ENCODE assay signal across 14 cellular contexts in genomic region chr10:90418869-90419652, GRCh38.
DNase-seq lines count a peak whose midpoint lies in the region; TF ChIP-seq lines count a peak whose summit lies in the region.
"Had no signal": no experiment of that assay in that cellular context is flagged by ENCODE, and none has a peak within 500 bp of the region (broad histone marks: within the 10 kb centered on the region; RNA-seq: fewer than 3 reads in every experiment).

No MANE protein-coding gene starts in this region.

- H3K79me2 ChIP-seq in hepatocyte: no peaks in the 10 kb centered on the region

- H3K36me3 ChIP-seq in breast epithelium (no peaks in the 10 kb centered on the region), hepatocyte (replicated peaks; ENCODE audit: insufficient read depth, low read depth) (no peaks in the 10 kb centered on the region)
- H3K36me3 ChIP-seq: ovary, tibial artery had no signal

- intact Hi-C loops in MCF 10A (cut with micrococcal nuclease) (loop anchor here (2.0 to 10.0 kb wide), 4 partner anchors 66 to 627 kb away; no protein-coding TSS in a partner anchor), breast epithelium (cut with DNase I; ENCODE audit: low total_unique reads) (no loop called here)

- TF ChIP-seq POLR2A in breast epithelium (IDR thresholded peaks at IDR 0.05): no peak

- no peak overlapping the region for H3K4me3 Mint-ChIP-seq in MCF 10A (ENCODE audit: unreplicated experiment)
- H3K4me3 Mint-ChIP-seq: T-helper 1 cell treated with Interleukin-12 subunit alpha and Interleukin-12 subunit beta and Interleukin-4 antibody, amounts not matched to agents 30 μg/mL and 1 μg/mL, for 36 hours had no signal

- H3K4me3 ChIP-seq in breast epithelium: no peak overlapping the region
- H3K4me3 ChIP-seq in hepatocyte: no peak overlapping the region
- H3K4me3 ChIP-seq: ovary, tibial artery had no signal

- H3K4me1 ChIP-seq in breast epithelium (no peaks in the 10 kb centered on the region), hepatocyte (ENCODE audit: insufficient read depth) (peaks cover 10% of the 10 kb centered on the region)
- H3K4me1 ChIP-seq: tibial artery had no signal

- no peaks in the 10 kb centered on the region for H3K36me3 Mint-ChIP-seq in MCF 10A (ENCODE audit: insufficient read depth, unreplicated experiment)

- no peak overlapping the region for H3K4me2 ChIP-seq in hepatocyte

- no peaks in the 10 kb centered on the region for H3K9me2 ChIP-seq in hepatocyte (replicated peaks; ENCODE audit: insufficient read depth)

- H3K4me1 Mint-ChIP-seq in MCF 10A (ENCODE audit: insufficient read depth, unreplicated experiment): peaks cover 20% of the 10 kb centered on the region

- no TSS peak for BruUV-seq in MCF 10A (replicated peaks; lab: Mats Ljungman, UMichigan)

- H3K27me3 Mint-ChIP-seq in MCF 10A (ENCODE audit: insufficient read depth, unreplicated experiment): no peaks in the 10 kb centered on the region

- DNase-seq in MCF 10A (ENCODE audit: unreplicated experiment) (peak; percentile 87), breast epithelium (ENCODE audit: low spot score in 2 of 2) (no peak), amniotic epithelial cell (ENCODE audit: low read depth) (peak; percentile 95), hepatocyte (ENCODE audit: low spot score) (peak; percentile 48), AG08395 (ENCODE audit: low spot score) (no peak), putamen (ENCODE audit: low spot score) (no peak), ecto neural progenitor cell (ENCODE audit: low spot score) (no peak), DMS79 treated with DMSO at 0.1 percent for 48 hours (lab: John Stamatoyannopoulos, UW) (no peak)
- DNase-seq: activated CD8-positive, alpha-beta memory T cell treated with anti-CD3 and anti-CD28 coated beads for 24 hours; H7; left colon; ovary; tibial artery had no signal

- WGBS in hepatocyte (ENCODE audit: low lambda C conversion rate, missing lambda C conversion rate): 26% methylated on average over 7 of the region's 7 CpGs

- TF ChIP-seq CTCF in MCF 10A (IDR thresholded peaks at IDR 0.05; ENCODE audit: unreplicated experiment) (no peak), breast epithelium (IDR thresholded peaks at IDR 0.05) (no peak), hepatocyte (IDR thresholded peaks at IDR 0.05; ENCODE audit: poor library complexity) (no peak)

- no peaks in the 10 kb centered on the region for H3K9me3 ChIP-seq in breast epithelium
- H3K9me3 ChIP-seq in hepatocyte (ENCODE audit: low read depth): no peaks in the 10 kb centered on the region
- H3K9me3 ChIP-seq: ovary, tibial artery had no signal

- peak overlapping the region; percentile 85 for H3K27ac Mint-ChIP-seq in MCF 10A (ENCODE audit: low read depth, unreplicated experiment)
- H3K27ac Mint-ChIP-seq: T-helper 1 cell treated with Interleukin-12 subunit alpha and Interleukin-12 subunit beta and Interleukin-4 antibody, amounts not matched to agents 30 μg/mL and 1 μg/mL, for 36 hours had no signal

- H3K9me3 Mint-ChIP-seq in MCF 10A (ENCODE audit: unreplicated experiment): no peaks in the 10 kb centered on the region

- H4K20me1 ChIP-seq in hepatocyte (ENCODE audit: insufficient read depth, poor library complexity, severe bottlenecking): no peaks in the 10 kb centered on the region

- no peak overlapping the region for H2AFZ ChIP-seq in hepatocyte

- H3K27ac ChIP-seq in breast epithelium: no peak overlapping the region
- peak overlapping the region; percentile 64 for H3K27ac ChIP-seq in hepatocyte
- H3K27ac ChIP-seq: ovary, tibial artery had no signal

- POLR2A ChIA-PET in MCF 10A (lab: Yijun Ruan, JAX): interaction anchor here (0.6 to 3.5 kb wide), 12 partner anchors 10 to 270 kb away, joined by 3 to 21 read pairs (median 6); no protein-coding TSS in a partner anchor

- H3K27me3 ChIP-seq in breast epithelium (no peaks in the 10 kb centered on the region), hepatocyte (no peaks in the 10 kb centered on the region)
- H3K27me3 ChIP-seq: ovary, tibial artery had no signal

- CTCF ChIA-PET in MCF 10A (lab: Yijun Ruan, JAX): interaction anchor here (0.6 to 0.9 kb wide), 4 partner anchors 17 to 990 kb away, joined by 3 to 4 read pairs (median 4); no protein-coding TSS in a partner anchor

Comparison
In these comparisons a context has a peak if more than half of its experiments do, and no peak if none do; other contexts are left out.
1. DNase-seq: peak in MCF 10A (single experiment), amniotic epithelial cell (single experiment) and hepatocyte (single experiment); none in breast epithelium (0 of 2), AG08395 (single experiment), putamen (single experiment), ecto neural progenitor cell (single experiment) and DMS79 treated with DMSO at 0.1 percent for 48 hours (single experiment).